In genomic region chr1:178093150-178093957, GRCh38 we compare ENCODE assay signal across 8 cellular contexts. TPM values are rescaled to one million over a fixed set of nuclear protein-coding genes. Genes with fewer than 3 reads are reported as not detected.
A peak's percentile ranks its signal among the peaks of the same experiment; 100 is the strongest.
DNase-seq lines count a peak whose midpoint lies in the region; ATAC-seq and TF ChIP-seq lines count a peak whose summit lies in the region.

No MANE protein-coding gene starts in this region.

- CTCF ChIA-PET in activated CD8-positive, alpha-beta T cell treated with anti-CD3 and anti-CD28 coated beads for 36 hours (lab: Charles Lee): no interaction called here

- TF ChIP-seq CTCF in BE2C (IDR thresholded peaks at IDR 0.05; ENCODE audit: low read depth, low read length) (no peak), mesothelial cell of epicardium (IDR thresholded peaks at IDR 0.05; ENCODE audit: unreplicated experiment) (no peak)
- TF ChIP-seq CTCF in activated CD8-positive, alpha-beta T cell treated with anti-CD3 and anti-CD28 coated beads for 36 hours (IDR thresholded peaks at IDR 0.05): no peak

- peaks cover 20% of the 10 kb centered on the region for H3K27me3 ChIP-seq in BE2C
- H3K27me3 ChIP-seq in esophagus (ENCODE audit: control insufficient read depth in 1 of 2, insufficient read depth in 2 of 2, low read length in 2 of 2): no peaks in the 10 kb centered on the region

- peak overlapping the region; percentile 34 for H3K4me3 Mint-ChIP-seq in activated CD8-positive, alpha-beta T cell treated with anti-CD3 and anti-CD28 coated beads for 36 hours
- H3K4me3 Mint-ChIP-seq in mesothelial cell of epicardium: peak overlapping the region; percentile 82

- H3K27me3 Mint-ChIP-seq in activated CD8-positive, alpha-beta T cell treated with anti-CD3 and anti-CD28 coated beads for 36 hours: peaks cover 57% of the 10 kb centered on the region
- no peaks in the 10 kb centered on the region for H3K27me3 Mint-ChIP-seq in mesothelial cell of epicardium (ENCODE audit: low read depth)

- H3K27ac ChIP-seq in esophagus (ENCODE audit: low read depth in 2 of 2, low read length in 1 of 2): peak overlapping the region; percentile 83 to 88

- POLR2A ChIA-PET in activated CD8-positive, alpha-beta T cell treated with anti-CD3 and anti-CD28 coated beads for 36 hours (lab: Charles Lee): no interaction called here

- H3K9me3 ChIP-seq in BE2C: no peaks in the 10 kb centered on the region
- H3K9me3 ChIP-seq in esophagus (ENCODE audit: control insufficient read depth in 2 of 2, insufficient read depth in 1 of 2, low read depth in 1 of 2, low read length in 1 of 2): no peaks in the 10 kb centered on the region

- H3K4me3 ChIP-seq in BE2C (ENCODE audit: low read depth, low read length) (peak overlapping the region; percentile 71), esophagus (ENCODE audit: low read depth in 1 of 2, low read length in 2 of 2) (peak overlapping the region; percentile 93 to 95)

- H3K4me1 ChIP-seq in BE2C: no peaks in the 10 kb centered on the region
- no peaks in the 10 kb centered on the region for H3K4me1 ChIP-seq in esophagus (ENCODE audit: control insufficient read depth in 2 of 2, insufficient read depth in 2 of 2, low read length in 1 of 2)

- intact Hi-C loops in activated CD8-positive, alpha-beta T cell treated with anti-CD3 and anti-CD28 coated beads for 36 hours (cut with micrococcal nuclease): no loop called here

- peak; percentile 91 for DNase-seq in BE2C
- DNase-seq in NCI-H345 (lab: John Stamatoyannopoulos, UW): peak; percentile 98
- DNase-seq in activated CD8-positive, alpha-beta T cell treated with anti-CD3 and anti-CD28 coated beads for 36 hours: peak; percentile 54
- DNase-seq in mesothelial cell of epicardium (ENCODE audit: low spot score in 2 of 2, unreplicated experiment in 2 of 2): peak; percentile 83 to 90
- peak; percentile 63 for DNase-seq in stimulated activated CD8-positive, alpha-beta memory T cell treated with anti-CD3 and anti-CD28 coated beads, Interleukin-4, amount 100 ng/mL, for 48 hours

- H3K9me3 Mint-ChIP-seq in activated CD8-positive, alpha-beta T cell treated with anti-CD3 and anti-CD28 coated beads for 36 hours: peaks cover 3% of the 10 kb centered on the region
- H3K9me3 Mint-ChIP-seq in mesothelial cell of epicardium: no peaks in the 10 kb centered on the region

- WGBS in esophagus, 2 donors: 1% methylated on average over 34 to 53 of the region's 53 CpGs

- ATAC-seq in GM19035 (IDR thresholded peaks at IDR 0.05; ENCODE audit: unreplicated experiment) (peak; percentile 79), HG03159 (IDR thresholded peaks at IDR 0.05; ENCODE audit: unreplicated experiment) (peak; percentile 90)
- peak; percentile 71 for ATAC-seq in activated CD8-positive, alpha-beta T cell treated with anti-CD3 and anti-CD28 coated beads for 36 hours

- H3K27ac Mint-ChIP-seq in activated CD8-positive, alpha-beta T cell treated with anti-CD3 and anti-CD28 coated beads for 36 hours: no peak overlapping the region
- peak overlapping the region; percentile 92 for H3K27ac Mint-ChIP-seq in mesothelial cell of epicardium

- H3K36me3 ChIP-seq in BE2C: no peaks in the 10 kb centered on the region
- no peaks in the 10 kb centered on the region for H3K36me3 ChIP-seq in esophagus (ENCODE audit: control insufficient read depth in 2 of 2, insufficient read depth in 2 of 2, low read length in 1 of 2)

- peaks cover 4% of the 10 kb centered on the region for H3K36me3 Mint-ChIP-seq in activated CD8-positive, alpha-beta T cell treated with anti-CD3 and anti-CD28 coated beads for 36 hours (ENCODE audit: low read depth)
- no peaks in the 10 kb centered on the region for H3K36me3 Mint-ChIP-seq in mesothelial cell of epicardium

- peaks cover 8% of the 10 kb centered on the region for H3K4me1 Mint-ChIP-seq in activated CD8-positive, alpha-beta T cell treated with anti-CD3 and anti-CD28 coated beads for 36 hours (ENCODE audit: low read depth)
- peaks cover 51% of the 10 kb centered on the region for H3K4me1 Mint-ChIP-seq in mesothelial cell of epicardium

RNA-seq across cellular contexts. Expression of gene RASAL2, which starts 0.6 kb away (rescaled TPM):
- polyA plus RNA-seq in BE2C (2012; ENCODE audit: insufficient read depth, insufficient read length, low read depth): 2.5 TPM
- not detected for total RNA-seq in activated CD8-positive, alpha-beta T cell treated with anti-CD3 and anti-CD28 coated beads for 36 hours
- 10 to 100 TPM; 13.3 to 14.3 TPM for polyA plus RNA-seq in esophagus
- total RNA-seq in mesothelial cell of epicardium: 35.0 to 35.7 TPM (median 35.5 TPM) in 3 replicates

Comparison
In these comparisons a context has a peak if more than half of its experiments do, and no peak if none do; other contexts are left out.
1. Peak in every context shown above with its lines: DNase-seq, ATAC-seq, H3K4me3 ChIP-seq and H3K27ac ChIP-seq.
2. RNA of gene RASAL2, which starts 0.6 kb away (total RNA-seq): 35.0 to 35.7 TPM in mesothelial cell of epicardium; not detected in activated CD8-positive, alpha-beta T cell treated with anti-CD3 and anti-CD28 coated beads for 36 hours; every median in the first group is over 10 times any median in the second.